2 cellular contexts compared by ENCODE assay signal in the genomic region with DNA sequence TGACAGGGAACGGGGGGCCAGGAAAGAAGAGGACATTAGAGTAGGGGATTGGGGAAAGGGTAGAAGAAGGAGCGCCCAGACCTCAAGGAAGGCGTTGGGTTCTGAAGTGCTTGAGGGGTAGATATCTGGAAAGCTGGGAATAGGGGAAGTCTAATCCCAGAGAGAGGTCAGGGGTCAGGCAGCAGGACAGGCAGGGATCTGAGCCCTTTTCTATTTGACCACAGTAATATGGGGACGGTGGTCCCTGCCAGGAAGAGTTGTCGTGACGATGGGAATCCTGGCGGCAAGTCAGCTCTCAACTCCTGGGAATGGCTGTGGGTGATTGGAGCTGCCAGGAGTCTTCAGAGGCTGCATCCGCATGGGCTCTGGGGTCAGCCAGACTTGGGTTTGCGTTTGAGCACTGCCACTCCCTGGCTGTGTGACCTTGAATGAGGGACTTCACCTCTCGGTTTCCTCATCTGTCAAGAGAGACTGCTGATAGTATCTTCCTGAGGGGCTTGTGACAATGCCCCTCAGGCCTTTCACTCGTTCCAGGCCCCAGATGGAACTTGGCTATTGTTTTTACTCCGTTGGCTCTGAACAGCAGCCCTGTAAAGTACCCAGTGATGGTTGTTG.
TF ChIP-seq lines count a peak whose summit lies in the region.

No MANE protein-coding gene starts in this region.

TF ChIP-seq in A549, 52 proteins besides CTCF, POLR2A, EP300 and RAD21:
- no peak for TF ChIP-seq EHF (CRISPR knock-in tag; IDR thresholded peaks at IDR 0.05)
- TF ChIP-seq MAZ (IDR thresholded peaks at IDR 0.05; ENCODE audit: borderline replicate concordance, low read depth, low read length) = no peak
- TF ChIP-seq POLR2AphosphoS2 (conservative IDR thresholded peaks at IDR 0.05; ENCODE audit: low read length) = no peak
- no peak for TF ChIP-seq RFX5 (IDR thresholded peaks at IDR 0.05)
- TF ChIP-seq BHLHE40 (IDR thresholded peaks at IDR 0.05; ENCODE audit: low read depth, low read length) = no peak
- no peak for TF ChIP-seq HEYL (CRISPR knock-in tag; IDR thresholded peaks at IDR 0.05)
- no peak for TF ChIP-seq NFE2L2 (conservative IDR thresholded peaks at IDR 0.05; ENCODE audit: low read length)
- no peak for TF ChIP-seq RARB (CRISPR knock-in tag; IDR thresholded peaks at IDR 0.05)
TF ChIP-seq in A549: peak in this region for 0.

TF ChIP-seq in IMR-90, 13 proteins besides CTCF, POLR2A, EP300 and RAD21:
- TF ChIP-seq, protein P1, sequence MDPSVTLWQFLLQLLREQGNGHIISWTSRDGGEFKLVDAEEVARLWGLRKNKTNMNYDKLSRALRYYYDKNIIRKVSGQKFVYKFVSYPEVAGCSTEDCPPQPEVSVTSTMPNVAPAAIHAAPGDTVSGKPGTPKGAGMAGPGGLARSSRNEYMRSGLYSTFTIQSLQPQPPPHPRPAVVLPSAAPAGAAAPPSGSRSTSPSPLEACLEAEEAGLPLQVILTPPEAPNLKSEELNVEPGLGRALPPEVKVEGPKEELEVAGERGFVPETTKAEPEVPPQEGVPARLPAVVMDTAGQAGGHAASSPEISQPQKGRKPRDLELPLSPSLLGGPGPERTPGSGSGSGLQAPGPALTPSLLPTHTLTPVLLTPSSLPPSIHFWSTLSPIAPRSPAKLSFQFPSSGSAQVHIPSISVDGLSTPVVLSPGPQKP (IDR thresholded peaks at IDR 0.05; ENCODE audit: borderline replicate concordance, low read depth, low read length) = no peak
- TF ChIP-seq CHD1 (IDR thresholded peaks at IDR 0.05; ENCODE audit: low read depth, low read length) = no peak
- no peak for TF ChIP-seq BHLHE40 (IDR thresholded peaks at IDR 0.05; ENCODE audit: low read depth, low read length)
- TF ChIP-seq MXI1 (IDR thresholded peaks at IDR 0.05; ENCODE audit: borderline replicate concordance, low read depth, low read length) = no peak
- TF ChIP-seq MAFK (IDR thresholded peaks at IDR 0.05; ENCODE audit: low read depth, low read length) = no peak
- TF ChIP-seq NFE2L2 (IDR thresholded peaks at IDR 0.05; ENCODE audit: low read depth, low read length) = no peak
- TF ChIP-seq, protein P2, sequence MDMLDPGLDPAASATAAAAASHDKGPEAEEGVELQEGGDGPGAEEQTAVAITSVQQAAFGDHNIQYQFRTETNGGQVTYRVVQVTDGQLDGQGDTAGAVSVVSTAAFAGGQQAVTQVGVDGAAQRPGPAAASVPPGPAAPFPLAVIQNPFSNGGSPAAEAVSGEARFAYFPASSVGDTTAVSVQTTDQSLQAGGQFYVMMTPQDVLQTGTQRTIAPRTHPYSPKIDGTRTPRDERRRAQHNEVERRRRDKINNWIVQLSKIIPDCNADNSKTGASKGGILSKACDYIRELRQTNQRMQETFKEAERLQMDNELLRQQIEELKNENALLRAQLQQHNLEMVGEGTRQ (IDR thresholded peaks at IDR 0.05; ENCODE audit: low read depth, low read length) = no peak
- no peak for TF ChIP-seq RCOR1 (IDR thresholded peaks at IDR 0.05; ENCODE audit: insufficient replicate concordance, low read length)
- no peak for TF ChIP-seq MAZ (IDR thresholded peaks at IDR 0.05; ENCODE audit: borderline replicate concordance, low read depth, low read length)
- TF ChIP-seq RFX5 (IDR thresholded peaks at IDR 0.05; ENCODE audit: low read depth, low read length) = no peak
- no peak for TF ChIP-seq SMC3 (IDR thresholded peaks at IDR 0.05; ENCODE audit: low read depth, low read length)
- no peak for TF ChIP-seq FOS (IDR thresholded peaks at IDR 0.05; ENCODE audit: low read depth, low read length)
- no peak for TF ChIP-seq CEBPB (IDR thresholded peaks at IDR 0.05; ENCODE audit: low read depth, low read length)
